Comparison of ENCODE assay signal across 21 cellular contexts in genomic region chr4:38332699-38333098, GRCh38.
"Had no signal": no experiment of that assay in that cellular context is flagged by ENCODE, and none has a peak within 500 bp of the region (broad histone marks: within the 10 kb centered on the region; RNA-seq: fewer than 3 reads in every experiment).

No MANE protein-coding gene starts in this region.

- H3K4me3 Mint-ChIP-seq: activated CD4-positive, alpha-beta memory T cell treated with anti-CD3 and anti-CD28 coated beads for 36 hours; activated naive CD8-positive, alpha-beta T cell treated with anti-CD3 and anti-CD28 coated beads for 36 hours; mesothelial cell of epicardium; neural crest cell; stimulated activated naive B cell treated with anti-CD40 and anti-IgM and Interleukin-4, amounts not matched to agents 10 μg/mL and 1 μg/mL and 100 μg/mL, for 72 hours had no signal

- H3K27me3 ChIP-seq: cardiac muscle cell, uterus had no signal

- ATAC-seq: left lobe of liver had no signal

- H3K27ac ChIP-seq: cardiac muscle cell, prostate gland, uterus had no signal

- H3K4me1 ChIP-seq: prostate gland, uterus had no signal

- H3K4me3 ChIP-seq: cardiac muscle cell, prostate gland, uterus had no signal

- H3K27ac Mint-ChIP-seq: activated CD4-positive, alpha-beta memory T cell treated with anti-CD3 and anti-CD28 coated beads for 36 hours; activated naive CD8-positive, alpha-beta T cell treated with anti-CD3 and anti-CD28 coated beads for 36 hours; mesothelial cell of epicardium; stimulated activated naive B cell treated with anti-CD40 and anti-IgM and Interleukin-4, amounts not matched to agents 10 μg/mL and 1 μg/mL and 100 μg/mL, for 72 hours had no signal

- H3K27me3 Mint-ChIP-seq: activated naive CD8-positive, alpha-beta T cell treated with anti-CD3 and anti-CD28 coated beads for 36 hours; stimulated activated naive B cell treated with anti-CD40 and anti-IgM and Interleukin-4, amounts not matched to agents 10 μg/mL and 1 μg/mL and 100 μg/mL, for 72 hours had no signal

- DNase-seq: activated CD4-positive, alpha-beta memory T cell treated with anti-CD3 and anti-CD28 coated beads for 36 hours; activated CD4-positive, alpha-beta T cell treated with anti-CD3 and anti-CD28 coated beads for 48 hours; activated naive CD4-positive, alpha-beta T cell treated with Interleukin-2 at 50 U/mL for 16 hours; activated naive CD8-positive, alpha-beta T cell treated with anti-CD3 and anti-CD28 coated beads for 36 hours; activated T-cell treated with anti-CD3 and anti-CD28 coated beads, Interleukin-2, amount 50 U/mL, for 48 hours; amygdala; cortex of kidney; effector CD4-positive, alpha-beta T cell; erythroblast; foreskin fibroblast; kidney; stimulated activated CD4-positive, alpha-beta T cell treated with anti-CD3 and anti-CD28 coated beads, Interleukin-2, amount 100 ng/mL, for 48 hours; stimulated activated CD8-positive, alpha-beta memory T cell treated with anti-CD3 and anti-CD28 coated beads, Interleukin-4, amount 100 ng/mL, for 48 hours; stimulated activated naive B cell treated with anti-CD40 and anti-IgM and Interleukin-4, amounts not matched to agents 10 μg/mL and 1 μg/mL and 100 μg/mL, for 72 hours; trophoblast cell; uterus had no signal

- H3K36me3 ChIP-seq: cardiac muscle cell, prostate gland, uterus had no signal

- FAIRE-seq: kidney had no signal

- H3K36me3 Mint-ChIP-seq: mesothelial cell of epicardium had no signal

- H3K9me3 ChIP-seq: prostate gland, uterus had no signal
